29 cellular contexts compared by ENCODE assay signal in genomic region chr19:32779082-32779481, GRCh38. TPM values are rescaled to one million over a fixed set of nuclear protein-coding genes. Genes with fewer than 3 reads are reported as not detected.
"Had no signal": no experiment of that assay in that cellular context is flagged by ENCODE, and none has a peak within 500 bp of the region (broad histone marks: within the 10 kb centered on the region; RNA-seq: fewer than 3 reads in every experiment).

No MANE protein-coding gene starts in this region.

- H3K4me1 ChIP-seq: left lung, prostate gland, stomach, testis, thyroid gland, transverse colon, upper lobe of left lung, vagina had no signal

- H3K27me3 ChIP-seq: left lung, ovary, stomach, testis, thyroid gland, transverse colon, upper lobe of left lung, vagina had no signal

- H3K36me3 ChIP-seq: left lung, ovary, prostate gland, stomach, thyroid gland, transverse colon, upper lobe of left lung, vagina had no signal

- H3K9me3 ChIP-seq: ovary, prostate gland, testis, thyroid gland, transverse colon, vagina had no signal

- ATAC-seq: left colon; left lung; natural killer cell; right cardiac atrium; sciatic nerve; stimulated activated naive B cell treated with anti-CD40 and anti-IgM and Interleukin-4, amounts not matched to agents 10 μg/mL and 1 μg/mL and 100 μg/mL, for 72 hours; stimulated activated naive CD8-positive, alpha-beta T cell treated with anti-CD3 and anti-CD28 coated beads, Interleukin-15, Interleukin-2, amounts not matched to agents 100 U/mL and 50 U/mL, for 24 hours had no signal

- DNase-seq: immature natural killer cell; kidney; left colon; left lung; mesendoderm; naive B cell; natural killer cell; nephron progenitor cell; ovary; posterior cingulate gyrus; retina; right cardiac atrium; stimulated activated CD4-positive, alpha-beta T cell treated with anti-CD3 and anti-CD28 coated beads, Interleukin-12 subunit alpha, Interleukin-12 subunit beta, amount 100 ng/mL, for 4 hours; stimulated activated CD4-positive, alpha-beta T cell treated with anti-CD3 and anti-CD28 coated beads, Interleukin-15, amount 100 ng/mL, for 24 hours; stimulated activated CD4-positive, alpha-beta T cell treated with anti-CD3 and anti-CD28 coated beads, Interleukin-2, amount 100 ng/mL, for 24 hours; stimulated activated CD4-positive, alpha-beta T cell treated with anti-CD3 and anti-CD28 coated beads, Interleukin-4, amount 100 ng/mL, for 1 hour; stimulated activated naive B cell treated with anti-CD40 and anti-IgM and Interleukin-4, amounts not matched to agents 10 μg/mL and 1 μg/mL and 100 μg/mL, for 72 hours; stimulated activated naive CD8-positive, alpha-beta T cell treated with anti-CD3 and anti-CD28 coated beads, Interleukin-15, Interleukin-2, amounts not matched to agents 100 U/mL and 50 U/mL, for 24 hours; stomach; testis; thyroid gland; transverse colon; upper lobe of left lung had no signal

- H3K4me3 ChIP-seq: left lung, lung, ovary, prostate gland, skin epidermis, stomach, testis, thyroid gland, transverse colon, upper lobe of left lung, vagina had no signal

- H3K27ac ChIP-seq: left lung, ovary, prostate gland, skin epidermis, stomach, testis, thyroid gland, transverse colon, upper lobe of left lung, vagina had no signal

- FAIRE-seq: islet of Langerhans, kidney had no signal

RNA-seq across cellular contexts. Expression of gene TDRD12, which starts 59.5 kb away (rescaled TPM):
- polyA plus RNA-seq: right cardiac atrium had no signal
